Comparison of ENCODE assay signal across 33 cellular contexts in genomic region chr19:51044327-51044726, GRCh38. TPM values are rescaled to one million over a fixed set of nuclear protein-coding genes. Genes with fewer than 3 reads are reported as not detected.
"Had no signal": no experiment of that assay in that cellular context is flagged by ENCODE, and none has a peak within 500 bp of the region (broad histone marks: within the 10 kb centered on the region; RNA-seq: fewer than 3 reads in every experiment).

No MANE protein-coding gene starts in this region.

- H3K4me1 ChIP-seq: colonic mucosa, left lung, parathyroid adenoma, right atrium auricular region, spleen, testis, tibial artery had no signal

- H3K27ac ChIP-seq: colonic mucosa, esophagus squamous epithelium, heart right ventricle, left lung, neutrophil, parathyroid adenoma, right atrium auricular region, skin epidermis, spleen, testis, tibial artery had no signal

- H3K9ac ChIP-seq: parathyroid adenoma had no signal

- H3K27me3 ChIP-seq: colonic mucosa, esophagus squamous epithelium, right atrium auricular region, testis, tibial artery had no signal

- H3K36me3 ChIP-seq: colonic mucosa, esophagus squamous epithelium, heart right ventricle, left lung, neutrophil, right atrium auricular region, spleen, tibial artery had no signal

- H3K4me3 ChIP-seq: colonic mucosa, esophagus squamous epithelium, heart right ventricle, left lung, mucosa of descending colon, right atrium auricular region, skin epidermis, spleen, testis, tibial artery had no signal

- H3K79me2 ChIP-seq: parathyroid adenoma had no signal

- ATAC-seq: heart right ventricle; left cardiac atrium; left lung; mucosa of descending colon; natural killer cell treated with Interleukin-12 subunit alpha and Interleukin-12 subunit beta and Interleukin-15 and Interleukin-18, amount 100 ng/mL, for 72 hours; stimulated activated memory B cell treated with anti-CD40 and anti-IgM and Interleukin-4, amounts not matched to agents 10 μg/mL and 1 μg/mL and 100 μg/mL, for 72 hours; stimulated activated naive CD8-positive, alpha-beta T cell treated with anti-CD3 and anti-CD28 coated beads, Interleukin-15, Interleukin-2, amounts not matched to agents 100 U/mL and 50 U/mL, for 24 hours had no signal

- H3K9me3 ChIP-seq: colonic mucosa, esophagus squamous epithelium, heart right ventricle, left lung, mucosa of descending colon, neutrophil, right atrium auricular region, testis, tibial artery had no signal

- H2AFZ ChIP-seq: parathyroid adenoma had no signal

- DNase-seq: colonic mucosa; effector CD8-positive, alpha-beta T cell; endodermal cell; esophagus squamous epithelium; foreskin melanocyte; glutamatergic neuron; heart right ventricle; hippocampal formation; left cardiac atrium; left lung; mesenchymal stem cell; mucosa of descending colon; naive B cell; spleen; stimulated activated CD4-positive, alpha-beta T cell treated with anti-CD3 and anti-CD28 coated beads, Interleukin-4, amount 100 ng/mL, for 4 hours; stimulated activated naive CD8-positive, alpha-beta T cell treated with anti-CD3 and anti-CD28 coated beads, Interleukin-15, Interleukin-2, amounts not matched to agents 100 U/mL and 50 U/mL, for 24 hours; substantia nigra; testis; tibial artery had no signal

RNA-seq across cellular contexts. Expression of gene KLK12, which starts 9.5 kb away (rescaled TPM):
- total RNA-seq: endodermal cell; epithelial cell of proximal tubule; heart right ventricle; kidney epithelial cell; left cardiac atrium; lung microvascular endothelial cell; mesothelial cell of epicardium; natural killer cell treated with Interleukin-12 subunit alpha and Interleukin-12 subunit beta and Interleukin-15 and Interleukin-18, amount 100 ng/mL, for 72 hours; neural crest cell; omental fat pad; right atrium auricular region; spleen; urinary bladder had no signal
- polyA plus RNA-seq: heart right ventricle, urinary bladder had no signal

RNA-seq across cellular contexts. Expression of gene KLK11, which starts 17.9 kb away (rescaled TPM):
- total RNA-seq: epithelial cell of proximal tubule; kidney epithelial cell; lung microvascular endothelial cell; mesothelial cell of epicardium; natural killer cell treated with Interleukin-12 subunit alpha and Interleukin-12 subunit beta and Interleukin-15 and Interleukin-18, amount 100 ng/mL, for 72 hours; neural crest cell; progenitor cell of endocrine pancreas; spleen; urinary bladder had no signal

RNA-seq across cellular contexts. Expression of gene KLK13, which starts 20.6 kb away (rescaled TPM):
- total RNA-seq: colonic mucosa; epithelial cell of proximal tubule; lung microvascular endothelial cell; natural killer cell treated with Interleukin-12 subunit alpha and Interleukin-12 subunit beta and Interleukin-15 and Interleukin-18, amount 100 ng/mL, for 72 hours; neural crest cell; omental fat pad; right atrium auricular region; spleen; urinary bladder had no signal

RNA-seq across cellular contexts. Expression of gene KLK10, which starts 24.8 kb away (rescaled TPM):
- total RNA-seq: lung microvascular endothelial cell; natural killer cell treated with Interleukin-12 subunit alpha and Interleukin-12 subunit beta and Interleukin-15 and Interleukin-18, amount 100 ng/mL, for 72 hours; neural crest cell; progenitor cell of endocrine pancreas; spleen; urinary bladder had no signal

RNA-seq across cellular contexts. Expression of gene KLK14, which starts 38.4 kb away (rescaled TPM):
- total RNA-seq: kidney epithelial cell, lung microvascular endothelial cell, omental fat pad, urinary bladder had no signal
